Comparison of ENCODE assay signal across 1 cellular context in genomic region chr7:112206238-112207105, GRCh38.
TF ChIP-seq lines count a peak whose summit lies in the region.

Gene DOCK4, minus strand, starts transcription at chr7:112206399. Its CDS starts 261 bp downstream, at chr7:112206138.
Gene ZNF277, plus strand, starts transcription at chr7:112206695. Its CDS starts 22 bp downstream, at chr7:112206717.

TF ChIP-seq in GM23338, 12 proteins besides CTCF, POLR2A, EP300 and RAD21 (continued from another document):
- no peak for TF ChIP-seq ZNF462 (CRISPR knock-in tag; IDR thresholded peaks at IDR 0.05)
